In the genomic region with DNA sequence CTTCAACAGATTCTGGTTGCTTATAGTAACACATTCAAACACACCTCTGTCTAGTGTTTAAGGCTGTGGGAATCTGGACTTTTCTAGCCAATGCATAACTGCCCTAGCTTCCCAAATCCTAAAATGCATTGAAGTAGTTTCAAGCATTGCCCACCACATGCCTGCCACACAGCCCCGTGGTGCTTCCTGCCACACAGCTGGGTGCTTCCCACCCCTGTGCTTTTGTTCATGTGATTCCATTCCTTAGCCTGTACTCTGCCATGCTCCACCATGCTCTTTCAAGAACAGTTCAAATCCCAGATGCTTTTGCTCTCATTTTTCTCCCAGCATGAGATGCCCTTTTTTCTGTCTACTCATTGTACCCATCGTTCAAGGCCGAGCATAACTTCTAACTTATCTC, we compare ENCODE assay signal across 29 cellular contexts.
"Had no signal": no experiment of that assay in that cellular context is flagged by ENCODE, and none has a peak within 500 bp of the region (broad histone marks: within the 10 kb centered on the region; RNA-seq: fewer than 3 reads in every experiment).

No MANE protein-coding gene starts in this region.

- H3K9me3 ChIP-seq: esophagus squamous epithelium, suprapubic skin, tibial artery, upper lobe of right lung had no signal

- H3K36me3 ChIP-seq: esophagus squamous epithelium, suprapubic skin, tibial artery, upper lobe of right lung had no signal

- DNase-seq: activated CD4-positive, alpha-beta T cell treated with anti-CD3 and anti-CD28 coated beads for 36 hours; activated CD4-positive, alpha-beta T cell treated with anti-CD3 and anti-CD28 coated beads, Interleukin-2, amount 50 U/mL, for 4 hours; activated CD4-positive, CD25-positive, alpha-beta regulatory T cell; activated naive CD4-positive, alpha-beta T cell; activated T-cell treated with anti-CD3 and anti-CD28 coated beads for 4 hours; activated T-cell treated with anti-CD3 and anti-CD28 coated beads, Interleukin-2, amount 50 U/mL, for 72 hours; dermis blood vessel endothelial cell; effector CD4-positive, alpha-beta T cell; esophagus squamous epithelium; foreskin melanocyte; glutamatergic neuron; hippocampal formation; immature natural killer cell; kidney; left colon; mammary epithelial cell; naive B cell; right cardiac atrium; stimulated activated CD4-positive, alpha-beta T cell treated with anti-CD3 and anti-CD28 coated beads, Interleukin-15, amount 100 ng/mL, for 24 hours; stimulated activated CD4-positive, alpha-beta T cell treated with anti-CD3 and anti-CD28 coated beads, Interleukin-2, amount 100 ng/mL, for 24 hours; stimulated activated naive CD4-positive, alpha-beta T cell; tibial artery; upper lobe of right lung had no signal

- ATAC-seq: activated CD4-positive, alpha-beta T cell treated with anti-CD3 and anti-CD28 coated beads for 36 hours; activated naive CD4-positive, alpha-beta T cell treated with anti-CD3 and anti-CD28 coated beads, Interleukin-2, amount 50 U/mL, for 72 hours; activated T-cell treated with anti-CD3 and anti-CD28 coated beads, Interleukin-2, amount 50 U/mL, for 72 hours; left colon; right cardiac atrium; upper lobe of right lung had no signal

- H3K4me3 ChIP-seq: esophagus squamous epithelium, suprapubic skin, tibial artery, upper lobe of right lung had no signal

- H3K27me3 Mint-ChIP-seq: activated CD4-positive, alpha-beta T cell treated with anti-CD3 and anti-CD28 coated beads for 36 hours; central memory CD8-positive, alpha-beta T cell; naive B cell had no signal

- H3K4me3 Mint-ChIP-seq: activated CD4-positive, alpha-beta T cell treated with anti-CD3 and anti-CD28 coated beads for 36 hours; central memory CD8-positive, alpha-beta T cell; mesothelial cell of epicardium had no signal

- H3K27me3 ChIP-seq: esophagus squamous epithelium, suprapubic skin, tibial artery, upper lobe of right lung had no signal

- H3K27ac ChIP-seq: epithelial cell of prostate, esophagus squamous epithelium, suprapubic skin, tibial artery, upper lobe of right lung had no signal

- H3K9me3 Mint-ChIP-seq: central memory CD8-positive, alpha-beta T cell; immature natural killer cell; naive B cell had no signal

- H3K36me3 Mint-ChIP-seq: immature natural killer cell, mesothelial cell of epicardium, naive B cell had no signal

- H3K27ac Mint-ChIP-seq: activated CD4-positive, alpha-beta T cell treated with anti-CD3 and anti-CD28 coated beads for 36 hours; activated naive CD4-positive, alpha-beta T cell treated with anti-CD3 and anti-CD28 coated beads, Interleukin-2, amount 50 U/mL, for 72 hours; immature natural killer cell; mesothelial cell of epicardium; T-helper 2 cell treated with Interferon-gamma antibody and Interleukin-4, amounts not matched to agents 5 μg/mL and 100 μg/mL, for 36 hours had no signal
